11 cellular contexts compared by ENCODE assay signal in genomic region chr2:85893428-85894258, GRCh38. TPM values are rescaled to one million over a fixed set of nuclear protein-coding genes. Genes with fewer than 3 reads are reported as not detected.
DNase-seq lines count a peak whose midpoint lies in the region; ATAC-seq and TF ChIP-seq lines count a peak whose summit lies in the region.
"Had no signal": no experiment of that assay in that cellular context is flagged by ENCODE, and none has a peak within 500 bp of the region (broad histone marks: within the 10 kb centered on the region; RNA-seq: fewer than 3 reads in every experiment).

No MANE protein-coding gene starts in this region.

- H3K27ac Mint-ChIP-seq in dendritic cell treated with granulocyte-macrophage colony-stimulating factor and Interleukin-4, amounts not matched to agents 40 ng/mL and 50 ng/mL, for 4 days = peak overlapping the region; percentile 14
- peak overlapping the region; percentile 84 for H3K27ac Mint-ChIP-seq in nephron progenitor cell
- H3K27ac Mint-ChIP-seq in activated CD4-positive, alpha-beta T cell treated with anti-CD3 and anti-CD28 coated beads for 36 hours = no peak overlapping the region
- H3K27ac Mint-ChIP-seq: activated CD4-positive, alpha-beta memory T cell treated with anti-CD3 and anti-CD28 coated beads, Interleukin-2, amount 10 ng/mL, durations not matched to agents 7 days and 5 days had no signal

- H3K4me3 Mint-ChIP-seq in dendritic cell treated with granulocyte-macrophage colony-stimulating factor and Interleukin-4, amounts not matched to agents 40 ng/mL and 50 ng/mL, for 4 days = no peak overlapping the region
- H3K4me3 Mint-ChIP-seq in nephron progenitor cell = no peak overlapping the region
- no peak overlapping the region for H3K4me3 Mint-ChIP-seq in activated CD4-positive, alpha-beta T cell treated with anti-CD3 and anti-CD28 coated beads for 36 hours
- H3K4me3 Mint-ChIP-seq: activated CD4-positive, alpha-beta memory T cell treated with anti-CD3 and anti-CD28 coated beads, Interleukin-2, amount 10 ng/mL, durations not matched to agents 7 days and 5 days had no signal

- TF ChIP-seq CTCF in nephron progenitor cell (IDR thresholded peaks at IDR 0.05) (no peak), prostate gland (IDR thresholded peaks at IDR 0.05) (no peak)

- WGBS in prostate gland = 55% methylated on average over 9 of the region's 9 CpGs

- no peaks in the 10 kb centered on the region for H3K27me3 Mint-ChIP-seq in dendritic cell treated with granulocyte-macrophage colony-stimulating factor and Interleukin-4, amounts not matched to agents 40 ng/mL and 50 ng/mL, for 4 days
- H3K27me3 Mint-ChIP-seq in nephron progenitor cell (ENCODE audit: low read depth, poor library complexity) = peaks cover 5% of the 10 kb centered on the region
- H3K27me3 Mint-ChIP-seq in activated CD4-positive, alpha-beta T cell treated with anti-CD3 and anti-CD28 coated beads for 36 hours = no peaks in the 10 kb centered on the region

- ATAC-seq in GM21825 (IDR thresholded peaks at IDR 0.05; ENCODE audit: unreplicated experiment) = no peak
- no peak for ATAC-seq in activated CD4-positive, alpha-beta T cell treated with anti-CD3 and anti-CD28 coated beads for 36 hours

- peaks cover 25% of the 10 kb centered on the region for H3K9me3 Mint-ChIP-seq in dendritic cell treated with granulocyte-macrophage colony-stimulating factor and Interleukin-4, amounts not matched to agents 40 ng/mL and 50 ng/mL, for 4 days
- peaks cover 39% of the 10 kb centered on the region for H3K9me3 Mint-ChIP-seq in nephron progenitor cell
- peaks cover 7% of the 10 kb centered on the region for H3K9me3 Mint-ChIP-seq in activated CD4-positive, alpha-beta T cell treated with anti-CD3 and anti-CD28 coated beads for 36 hours (ENCODE audit: low read depth)

- DNase-seq in NCI-H2171 treated with DMSO at 0.1 percent for 48 hours (lab: John Stamatoyannopoulos, UW) = peak; percentile 46
- no peak for DNase-seq in nephron progenitor cell
- no peak for DNase-seq in activated CD4-positive, alpha-beta T cell treated with anti-CD3 and anti-CD28 coated beads for 36 hours
- no peak for DNase-seq in NCI-H1092 (lab: John Stamatoyannopoulos, UW)
- no peak for DNase-seq in prostate gland (ENCODE audit: low spot score)
- DNase-seq: activated CD4-positive, alpha-beta memory T cell treated with anti-CD3 and anti-CD28 coated beads, Interleukin-2, amount 10 ng/mL, durations not matched to agents 7 days and 5 days; MM.1S; OCI-M1 had no signal

- peak overlapping the region in 7 of 11 experiments; percentile 2 to 35 (median 24); a peak in 7 of 22 replicates for H3K9ac ChIP-seq in BLaER1 treated with 17β-estradiol and CSF1 and Interleukin-3, amounts not matched to agents 10 nM and 100 nM

- H3K4me2 ChIP-seq in BLaER1 treated with 17β-estradiol and CSF1 and Interleukin-3, amounts not matched to agents 10 nM and 100 nM = peak overlapping the region; percentile 59 to 95 (median 73)

- TF ChIP-seq POLR2A in prostate gland (IDR thresholded peaks at IDR 0.05) = no peak

- H4K20me1 ChIP-seq in BLaER1 treated with 17β-estradiol and CSF1 and Interleukin-3, amounts not matched to agents 10 nM and 100 nM = no peaks in the 10 kb centered on the region

- peak overlapping the region in 8 of 11 experiments; percentile 5 to 58 (median 42); a peak in 10 of 22 replicates for H3K27ac ChIP-seq in BLaER1 treated with 17β-estradiol and CSF1 and Interleukin-3, amounts not matched to agents 10 nM and 100 nM
- H3K27ac ChIP-seq in prostate gland = no peak overlapping the region

- CTCF ChIA-PET in activated CD4-positive, alpha-beta T cell treated with anti-CD3 and anti-CD28 coated beads for 36 hours (lab: Charles Lee) = interaction anchor here (1.3 kb wide), 1 partner anchor 15 kb away, joined by 4 read pairs; no protein-coding TSS in a partner anchor

- intact Hi-C loops in dendritic cell treated with granulocyte-macrophage colony-stimulating factor and Interleukin-4, amounts not matched to agents 40 ng/mL and 50 ng/mL, for 4 days (cut with micrococcal nuclease) = no loop called here
- intact Hi-C loops in activated CD4-positive, alpha-beta T cell treated with anti-CD3 and anti-CD28 coated beads for 36 hours (cut with DNase I, micrococcal nuclease) = no loop called here
- intact Hi-C loops in prostate gland (cut with DNase I) = no loop called here

- POLR2A ChIA-PET in activated CD4-positive, alpha-beta T cell treated with anti-CD3 and anti-CD28 coated beads for 36 hours (lab: Charles Lee) = no interaction called here

- peaks cover 43 to 60% (median 53%) of the 10 kb centered on the region in 10 experiments for H3K4me1 ChIP-seq in BLaER1 treated with 17β-estradiol and CSF1 and Interleukin-3, amounts not matched to agents 10 nM and 100 nM
- H3K4me1 ChIP-seq in prostate gland (replicated peaks) = no peaks in the 10 kb centered on the region

- H3K4me3 ChIP-seq in BLaER1 treated with 17β-estradiol and CSF1 and Interleukin-3, amounts not matched to agents 10 nM and 100 nM = no peak overlapping the region
- H3K4me3 ChIP-seq in prostate gland = no peak overlapping the region

- H3K4me1 Mint-ChIP-seq in dendritic cell treated with granulocyte-macrophage colony-stimulating factor and Interleukin-4, amounts not matched to agents 40 ng/mL and 50 ng/mL, for 4 days (ENCODE audit: low read depth) = peaks cover 57% of the 10 kb centered on the region
- peaks cover 43% of the 10 kb centered on the region for H3K4me1 Mint-ChIP-seq in nephron progenitor cell
- H3K4me1 Mint-ChIP-seq in activated CD4-positive, alpha-beta T cell treated with anti-CD3 and anti-CD28 coated beads for 36 hours = peaks cover 18% of the 10 kb centered on the region

- peaks cover 18 to 37% (median 28%) of the 10 kb centered on the region in 11 experiments for H3K9me3 ChIP-seq in BLaER1 treated with 17β-estradiol and CSF1 and Interleukin-3, amounts not matched to agents 10 nM and 100 nM (replicated peaks in 1 of 11)
- no peaks in the 10 kb centered on the region for H3K9me3 ChIP-seq in prostate gland

- peaks cover 0 to 13% (median 0%) of the 10 kb centered on the region in 11 experiments; a peak in 6 of 22 replicates for H3K36me3 ChIP-seq in BLaER1 treated with 17β-estradiol and CSF1 and Interleukin-3, amounts not matched to agents 10 nM and 100 nM
- no peaks in the 10 kb centered on the region for H3K36me3 ChIP-seq in prostate gland

- H3K27me3 ChIP-seq in BLaER1 treated with 17β-estradiol and CSF1 and Interleukin-3, amounts not matched to agents 10 nM and 100 nM = no peaks in the 10 kb centered on the region; a peak in 1 of 22 replicates
- H3K27me3 ChIP-seq in prostate gland (replicated peaks; ENCODE audit: insufficient read depth) = no peaks in the 10 kb centered on the region

- H3K36me3 Mint-ChIP-seq in dendritic cell treated with granulocyte-macrophage colony-stimulating factor and Interleukin-4, amounts not matched to agents 40 ng/mL and 50 ng/mL, for 4 days (ENCODE audit: low read depth) = peaks cover 16% of the 10 kb centered on the region
- peaks cover 9% of the 10 kb centered on the region for H3K36me3 Mint-ChIP-seq in nephron progenitor cell (ENCODE audit: low read depth)
- peaks cover 1% of the 10 kb centered on the region for H3K36me3 Mint-ChIP-seq in activated CD4-positive, alpha-beta T cell treated with anti-CD3 and anti-CD28 coated beads for 36 hours (ENCODE audit: low read depth)

RNA-seq across cellular contexts. Expression of gene ST3GAL5, which starts 4.9 kb away (rescaled TPM):
- total RNA-seq in activated CD4-positive, alpha-beta T cell treated with anti-CD3 and anti-CD28 coated beads for 36 hours = 1 to 10 TPM; 6.2 to 7.3 TPM
- total RNA-seq in prostate gland = 10 to 100 TPM; 24.7 to 38.6 TPM

Comparison
In these comparisons a context has a peak if more than half of its experiments do, and no peak if none do; other contexts are left out.
1. H3K27ac ChIP-seq: peak in BLaER1 treated with 17β-estradiol and CSF1 and Interleukin-3, amounts not matched to agents 10 nM and 100 nM (8 of 11); none in prostate gland (0 of 2).